In genomic region chr1:27097484-27097917, GRCh38 we compare ENCODE assay signal across 8 cellular contexts. TPM values are rescaled to one million over a fixed set of nuclear protein-coding genes. Genes with fewer than 3 reads are reported as not detected.
A peak's percentile ranks its signal among the peaks of the same experiment; 100 is the strongest.
DNase-seq lines count a peak whose midpoint lies in the region; ATAC-seq, FAIRE-seq and TF ChIP-seq lines count a peak whose summit lies in the region.

No MANE protein-coding gene starts in this region.

- CTCF ChIA-PET in AG04449 (lab: Yijun Ruan, JAX) = interaction anchor here (0.5 to 23.9 kb wide), 39 partner anchors 8 to 298 kb away, joined by 3 to 903 read pairs (median 4); partner anchors contain the start of genes TENT5B and TRNP1

- DNase-seq in AG04449 (ENCODE audit: low read depth, low spot score) = peak; percentile 12
- DNase-seq in GM13977 (ENCODE audit: low spot score) = peak; percentile 84
- DNase-seq in NCI-H2171 (lab: John Stamatoyannopoulos, UW) = peak; percentile 54
- peak; percentile 72 for DNase-seq in bronchial epithelial cell (ENCODE audit: low read depth)
- no peak for DNase-seq in kidney epithelial cell (ENCODE audit: low read depth)
- peak; percentile 67 for DNase-seq in stimulated activated CD4-positive, alpha-beta T cell treated with anti-CD3 and anti-CD28 coated beads, Interleukin-4, amount 100 ng/mL, for 1 hour

- no peak overlapping the region for H3K4me3 ChIP-seq in AG04449 (ENCODE audit: low read depth, low read length)
- no peak overlapping the region for H3K4me3 ChIP-seq in WI38 (ENCODE audit: low read depth, low read length)
- H3K4me3 ChIP-seq in bronchial epithelial cell (ENCODE audit: low read depth, low read length) = no peak overlapping the region
- H3K4me3 ChIP-seq in kidney epithelial cell (ENCODE audit: low read depth, low read length) = no peak overlapping the region

- POLR2A ChIA-PET in AG04449 (lab: Yijun Ruan, JAX) = interaction anchor here (1.4 to 1.8 kb wide), 2 partner anchors 51 to 53 kb away, joined by 3 to 4 read pairs; no protein-coding TSS in a partner anchor

- no peak for FAIRE-seq in bronchial epithelial cell (lab: Jason Lieb, UNC)

- TF ChIP-seq CTCF in AG04449 (IDR thresholded peaks at IDR 0.05; ENCODE audit: insufficient read depth, low read length, missing control alignments) (peak; percentile 97), GM13977 (IDR thresholded peaks at IDR 0.05; ENCODE audit: extremely low read depth, insufficient read depth, missing control alignments) (peak; percentile 94), WI38 (IDR thresholded peaks at IDR 0.05; ENCODE audit: low read depth, low read length) (peak; percentile 93), bronchial epithelial cell (IDR thresholded peaks at IDR 0.05; ENCODE audit: insufficient read depth, low read length, severe bottlenecking) (peak; percentile 94), kidney epithelial cell (IDR thresholded peaks at IDR 0.05; ENCODE audit: insufficient read depth, low read length, poor library complexity, severe bottlenecking) (peak; percentile 91)

- ATAC-seq in GM18867 (IDR thresholded peaks at IDR 0.05; ENCODE audit: unreplicated experiment) = no peak

- no peaks in the 10 kb centered on the region for H3K27me3 ChIP-seq in bronchial epithelial cell (ENCODE audit: control insufficient read depth, insufficient read depth, low read length)
- no peaks in the 10 kb centered on the region for H3K27me3 ChIP-seq in kidney epithelial cell (ENCODE audit: control insufficient read depth, insufficient read depth, low read length)

- in situ Hi-C loops in GM13977 (cut with MboI; ENCODE audit: low pct_unique_long_range_greater_than_20kb, low sequenced_read_pairs, unreplicated experiment) = loop anchor here (10.0 kb wide), 1 partner anchor 53 kb away; no protein-coding TSS in a partner anchor

- H3K36me3 ChIP-seq in bronchial epithelial cell (ENCODE audit: control insufficient read depth, insufficient read depth, low read length) (peaks cover 11% of the 10 kb centered on the region), kidney epithelial cell (ENCODE audit: control insufficient read depth, insufficient read depth, low read length) (no peaks in the 10 kb centered on the region)

RNA-seq across cellular contexts. Expression of gene SLC9A1, which starts 57.4 kb away (rescaled TPM):
- total RNA-seq in bronchial epithelial cell = 5.0 and 22.8 TPM in 2 replicates
- 37.7 and 57.1 TPM in 2 replicates for total RNA-seq in kidney epithelial cell
